In genomic region chr9:127925959-127926949, GRCh38 we compare ENCODE assay signal across 10 cellular contexts. TPM values are rescaled to one million over a fixed set of nuclear protein-coding genes. Genes with fewer than 3 reads are reported as not detected.
DNase-seq lines count a peak whose midpoint lies in the region; ATAC-seq and TF ChIP-seq lines count a peak whose summit lies in the region.
"Had no signal": no experiment of that assay in that cellular context is flagged by ENCODE, and none has a peak within 500 bp of the region (broad histone marks: within the 10 kb centered on the region; RNA-seq: fewer than 3 reads in every experiment).

No MANE protein-coding gene starts in this region.

- DNase-seq in activated naive CD4-positive, alpha-beta T cell treated with anti-CD3 and anti-CD28 coated beads, Interleukin-2, amount 50 U/mL, for 72 hours (ENCODE audit: low spot score in 2 of 2) = no peak
- DNase-seq in fibroblast of villous mesenchyme (ENCODE audit: low read depth) (no peak), suprapubic skin (ENCODE audit: low spot score in 2 of 2) (no peak), ureter (ENCODE audit: low spot score) (no peak), GM19238 (ENCODE audit: insufficient read length, low spot score) (no peak)
- DNase-seq: effector CD8-positive, alpha-beta T cell; NCI-H187 treated with DMSO at 0.1 percent for 48 hours; SHP77 treated with DMSO at 0.1 percent for 48 hours; stimulated activated CD4-positive, alpha-beta T cell treated with anti-CD3 and anti-CD28 coated beads, Interleukin-4, amount 100 ng/mL, for 4 hours had no signal

- no peak overlapping the region for H3K27ac ChIP-seq in suprapubic skin

- no peak for TF ChIP-seq POLR2A in suprapubic skin (IDR thresholded peaks at IDR 0.05)

- no peak for TF ChIP-seq EP300 in suprapubic skin (IDR thresholded peaks at IDR 0.05)

- H3K4me1 ChIP-seq in suprapubic skin = peaks cover 55% of the 10 kb centered on the region

- H3K4me3 ChIP-seq in fibroblast of villous mesenchyme (ENCODE audit: low read depth, low read length) = peak overlapping the region; percentile 46
- peak overlapping the region; percentile 45 for H3K4me3 ChIP-seq in suprapubic skin

- H3K36me3 ChIP-seq in suprapubic skin = no peaks in the 10 kb centered on the region

- TF ChIP-seq CTCF in fibroblast of villous mesenchyme (IDR thresholded peaks at IDR 0.05; ENCODE audit: insufficient read depth, low read depth, low read length) = no peak
- TF ChIP-seq CTCF in suprapubic skin (IDR thresholded peaks at IDR 0.05) = no peak

- H3K9me3 Mint-ChIP-seq in activated naive CD4-positive, alpha-beta T cell treated with anti-CD3 and anti-CD28 coated beads, Interleukin-2, amount 50 U/mL, for 24 hours = no peaks in the 10 kb centered on the region
- H3K9me3 Mint-ChIP-seq in activated naive CD4-positive, alpha-beta T cell treated with anti-CD3 and anti-CD28 coated beads, Interleukin-2, amount 50 U/mL, for 72 hours = no peaks in the 10 kb centered on the region

- peaks cover 2% of the 10 kb centered on the region for H3K27me3 Mint-ChIP-seq in activated naive CD4-positive, alpha-beta T cell treated with anti-CD3 and anti-CD28 coated beads, Interleukin-2, amount 50 U/mL, for 24 hours

- ATAC-seq in activated naive CD4-positive, alpha-beta T cell treated with anti-CD3 and anti-CD28 coated beads, Interleukin-2, amount 50 U/mL, for 72 hours = no peak

- peaks cover 30% of the 10 kb centered on the region for H3K4me1 Mint-ChIP-seq in activated naive CD4-positive, alpha-beta T cell treated with anti-CD3 and anti-CD28 coated beads, Interleukin-2, amount 50 U/mL, for 24 hours

- no peaks in the 10 kb centered on the region for H3K36me3 Mint-ChIP-seq in activated naive CD4-positive, alpha-beta T cell treated with anti-CD3 and anti-CD28 coated beads, Interleukin-2, amount 50 U/mL, for 24 hours
- no peaks in the 10 kb centered on the region for H3K36me3 Mint-ChIP-seq in activated naive CD4-positive, alpha-beta T cell treated with anti-CD3 and anti-CD28 coated beads, Interleukin-2, amount 50 U/mL, for 72 hours

- H3K27me3 ChIP-seq in suprapubic skin = peaks cover 3% of the 10 kb centered on the region

- WGBS in suprapubic skin = 85% methylated on average over 8 of the region's 15 CpGs

- H3K27ac Mint-ChIP-seq in activated naive CD4-positive, alpha-beta T cell treated with anti-CD3 and anti-CD28 coated beads, Interleukin-2, amount 50 U/mL, for 24 hours = no peak overlapping the region
- H3K27ac Mint-ChIP-seq in activated naive CD4-positive, alpha-beta T cell treated with anti-CD3 and anti-CD28 coated beads, Interleukin-2, amount 50 U/mL, for 72 hours = peak overlapping the region in 1 of 2 donors; percentile 36

- no peaks in the 10 kb centered on the region for H3K9me3 ChIP-seq in suprapubic skin

- peak overlapping the region; percentile 60 for H3K4me3 Mint-ChIP-seq in activated naive CD4-positive, alpha-beta T cell treated with anti-CD3 and anti-CD28 coated beads, Interleukin-2, amount 50 U/mL, for 24 hours

RNA-seq across cellular contexts. Expression of gene PIP5KL1, which starts 4.3 kb away (rescaled TPM):
- total RNA-seq in activated naive CD4-positive, alpha-beta T cell treated with anti-CD3 and anti-CD28 coated beads, Interleukin-2, amount 50 U/mL, for 72 hours = 1 to 10 TPM; 4.0 to 6.8 TPM
- total RNA-seq in fibroblast of villous mesenchyme (2.6 and 3.5 TPM in 2 replicates), suprapubic skin (10 to 100 TPM in 1 of 4 donors, 1 to 10 TPM in 3; 5.8 to 14.7 (median 9.2) TPM), ureter (3.3 TPM)

RNA-seq across cellular contexts. Expression of gene ST6GALNAC4, which starts 9.4 kb away (rescaled TPM):
- total RNA-seq in activated naive CD4-positive, alpha-beta T cell treated with anti-CD3 and anti-CD28 coated beads, Interleukin-2, amount 50 U/mL, for 72 hours = 10 to 100 TPM; 24.5 to 43.2 TPM
- total RNA-seq in fibroblast of villous mesenchyme (30.0 and 34.1 TPM in 2 replicates), suprapubic skin (10 to 100 TPM; 14.6 to 25.2 (median 20.2) TPM), ureter (25.8 TPM)

RNA-seq across cellular contexts. Expression of gene DPM2, which starts 11.4 kb away (rescaled TPM):
- total RNA-seq in activated naive CD4-positive, alpha-beta T cell treated with anti-CD3 and anti-CD28 coated beads, Interleukin-2, amount 50 U/mL, for 72 hours = 10 to 100 TPM; 26.0 to 49.8 TPM
- 11.2 and 11.9 TPM in 2 replicates for total RNA-seq in fibroblast of villous mesenchyme
- 10 to 100 TPM; 19.4 to 39.7 (median 30.6) TPM for total RNA-seq in suprapubic skin
- 41.1 TPM for total RNA-seq in ureter

RNA-seq across cellular contexts. Expression of gene ST6GALNAC6, which starts 26.9 kb away (rescaled TPM):
- 10 to 100 TPM; 55.2 to 56.1 TPM for total RNA-seq in activated naive CD4-positive, alpha-beta T cell treated with anti-CD3 and anti-CD28 coated beads, Interleukin-2, amount 50 U/mL, for 72 hours
- 39.9 and 44.0 TPM in 2 replicates for total RNA-seq in fibroblast of villous mesenchyme
- total RNA-seq in suprapubic skin = 10 to 100 TPM; 41.6 to 50.5 (median 47.0) TPM
- 48.9 TPM for total RNA-seq in ureter

RNA-seq across cellular contexts. Expression of gene AK1, which starts 48.8 kb away (rescaled TPM):
- total RNA-seq in activated naive CD4-positive, alpha-beta T cell treated with anti-CD3 and anti-CD28 coated beads, Interleukin-2, amount 50 U/mL, for 72 hours = 10 to 100 TPM; 19.0 to 31.3 TPM
- 37.1 and 43.8 TPM in 2 replicates for total RNA-seq in fibroblast of villous mesenchyme
- 10 to 100 TPM; 22.6 to 36.0 (median 26.0) TPM for total RNA-seq in suprapubic skin
- 48.6 TPM for total RNA-seq in ureter
